27 cellular contexts compared by ENCODE assay signal in the genomic region with DNA sequence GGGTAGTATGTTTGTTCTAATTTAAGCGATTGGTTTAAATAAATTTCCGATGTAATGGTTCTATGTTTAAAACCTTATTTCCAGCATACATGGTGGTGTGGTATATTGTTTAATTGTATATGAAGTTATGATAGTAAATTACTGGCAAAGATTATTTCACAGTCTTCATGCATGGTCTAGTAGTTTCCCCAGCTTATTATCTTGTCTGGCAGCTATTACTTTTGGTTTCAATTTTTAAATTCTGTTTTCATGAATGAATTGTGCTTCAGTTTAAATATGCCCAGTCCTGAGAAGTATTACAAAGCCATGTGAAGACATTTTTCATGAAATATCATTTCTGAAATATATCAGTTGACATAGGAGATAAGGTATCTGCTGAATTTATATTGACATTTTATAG.
"Had no signal": no experiment of that assay in that cellular context is flagged by ENCODE, and none has a peak within 500 bp of the region (broad histone marks: within the 10 kb centered on the region; RNA-seq: fewer than 3 reads in every experiment).

No MANE protein-coding gene starts in this region.

- H3K4me3 ChIP-seq: coronary artery, heart right ventricle, thoracic aorta, vagina had no signal

- H3K9me3 ChIP-seq: heart right ventricle, thoracic aorta, vagina had no signal

- ATAC-seq: activated CD4-positive, CD25-positive, alpha-beta regulatory T cell treated with anti-CD3 and anti-CD28 coated beads, Interleukin-2, amount 50 U/mL, for 24 hours; activated T-cell treated with anti-CD3 and anti-CD28 coated beads, Interleukin-2, amount 50 U/mL, for 4 hours; heart right ventricle; left colon; right cardiac atrium had no signal

- H3K4me3 Mint-ChIP-seq: activated naive CD8-positive, alpha-beta T cell treated with anti-CD3 and anti-CD28 coated beads, Interleukin-2, amount 10 ng/mL, durations not matched to agents 7 days and 5 days; activated T-cell treated with anti-CD3 and anti-CD28 coated beads, Interleukin-2, amount 50 U/mL, for 4 hours; endodermal cell; memory B cell; nephron progenitor cell; type B pancreatic cell had no signal

- H3K27ac Mint-ChIP-seq: activated naive CD8-positive, alpha-beta T cell treated with anti-CD3 and anti-CD28 coated beads, Interleukin-2, amount 10 ng/mL, durations not matched to agents 7 days and 5 days; activated T-helper 2 cell treated with anti-CD3 and anti-CD28 coated beads, Interferon-gamma antibody, Interleukin-2, Interleukin-4, amounts not matched to agents 10 μg/mL and 5 μg/mL and 100 μg/mL, durations not matched to agents 14 hours and 24 hours and 36 hours; endodermal cell; memory B cell; nephron progenitor cell; type B pancreatic cell had no signal

- H3K27me3 Mint-ChIP-seq: activated naive CD8-positive, alpha-beta T cell treated with anti-CD3 and anti-CD28 coated beads, Interleukin-2, amount 10 ng/mL, durations not matched to agents 7 days and 5 days; memory B cell; type B pancreatic cell had no signal

- H3K27ac ChIP-seq: coronary artery, epithelial cell of prostate, heart right ventricle, parathyroid adenoma, thoracic aorta, vagina, VCaP had no signal

- DNase-seq: activated CD4-positive, alpha-beta T cell treated with anti-CD3 and anti-CD28 coated beads, Interleukin-2, amount 50 U/mL, for 1 hour; activated CD8-positive, alpha-beta memory T cell treated with anti-CD3 and anti-CD28 coated beads for 24 hours; activated CD8-positive, alpha-beta memory T cell treated with anti-CD3 and anti-CD28 coated beads, Interleukin-2, amount 50 U/mL, for 4 hours; activated naive CD4-positive, alpha-beta T cell treated with Interleukin-2 at 50 U/mL for 16 hours; activated naive CD8-positive, alpha-beta T cell treated with anti-CD3 and anti-CD28 coated beads, Interleukin-2, amount 10 ng/mL, durations not matched to agents 7 days and 5 days; activated T-cell treated with anti-CD3 and anti-CD28 coated beads, Interleukin-2, amount 50 U/mL, for 4 hours; amniotic stem cell; cerebellar nuclear complex; endodermal cell; heart right ventricle; islet precursor cell; left colon; nephron progenitor cell; nucleus accumbens; right cardiac atrium; stimulated activated CD4-positive, alpha-beta T cell treated with anti-CD3 and anti-CD28 coated beads, Interleukin-4, amount 100 ng/mL, for 24 hours; stimulated activated naive CD4-positive, alpha-beta T cell treated with Interleukin-2 at 50 U/mL for 16 hours had no signal

- H3K9ac ChIP-seq: parathyroid adenoma had no signal

- H3K27me3 ChIP-seq: vagina had no signal

- H3K4me1 ChIP-seq: vagina had no signal

- H3K36me3 ChIP-seq: thoracic aorta had no signal

- H3K9me3 Mint-ChIP-seq: activated naive CD8-positive, alpha-beta T cell treated with anti-CD3 and anti-CD28 coated beads, Interleukin-2, amount 10 ng/mL, durations not matched to agents 7 days and 5 days; activated T-cell treated with anti-CD3 and anti-CD28 coated beads, Interleukin-2, amount 50 U/mL, for 4 hours; activated T-helper 2 cell treated with anti-CD3 and anti-CD28 coated beads, Interferon-gamma antibody, Interleukin-2, Interleukin-4, amounts not matched to agents 10 μg/mL and 5 μg/mL and 100 μg/mL, durations not matched to agents 14 hours and 24 hours and 36 hours; endodermal cell; memory B cell; nephron progenitor cell; type B pancreatic cell had no signal

- H2AFZ ChIP-seq: parathyroid adenoma had no signal
